In genomic region chr2:44972771-44973535, GRCh38 we compare ENCODE assay signal across 15 cellular contexts. TPM values are rescaled to one million over a fixed set of nuclear protein-coding genes. Genes with fewer than 3 reads are reported as not detected.
DNase-seq lines count a peak whose midpoint lies in the region; ATAC-seq and TF ChIP-seq lines count a peak whose summit lies in the region.
"Had no signal": no experiment of that assay in that cellular context is flagged by ENCODE, and none has a peak within 500 bp of the region (broad histone marks: within the 10 kb centered on the region; RNA-seq: fewer than 3 reads in every experiment).

No MANE protein-coding gene starts in this region.

- H3K36me3 ChIP-seq in BE2C (peaks cover 6% of the 10 kb centered on the region), OCI-LY1 (ENCODE audit: insufficient read depth, low read length) (no peaks in the 10 kb centered on the region)

- no peak overlapping the region for H2AFZ ChIP-seq in OCI-LY1 (ENCODE audit: low read length)

- H3K9me3 Mint-ChIP-seq in HFFc6, result no peaks in the 10 kb centered on the region
- H3K9me3 Mint-ChIP-seq in effector memory CD8-positive, alpha-beta T cell, result no peaks in the 10 kb centered on the region
- H3K9me3 Mint-ChIP-seq: CD4-positive, CD25-positive, alpha-beta regulatory T cell had no signal

- H3K4me3 ChIP-seq in BE2C (ENCODE audit: low read depth, low read length) (peak overlapping the region; percentile 72), OCI-LY1 (ENCODE audit: low read depth, low read length, poor library complexity, severe bottlenecking) (no peak overlapping the region)

- no peaks in the 10 kb centered on the region for H3K27me3 ChIP-seq in BE2C
- no peaks in the 10 kb centered on the region for H3K27me3 ChIP-seq in OCI-LY1 (ENCODE audit: insufficient read depth, low read length)

- H3K4me3 Mint-ChIP-seq in HFFc6, result peak overlapping the region; percentile 50; the same call in 1 of the 2 replicates
- peak overlapping the region; percentile 11 to 43 for H3K4me3 Mint-ChIP-seq in effector memory CD8-positive, alpha-beta T cell

- no peak overlapping the region for H3K27ac Mint-ChIP-seq in HFFc6
- no peak overlapping the region for H3K27ac Mint-ChIP-seq in effector memory CD8-positive, alpha-beta T cell

- peaks cover 20% of the 10 kb centered on the region for H3K27me3 Mint-ChIP-seq in HFFc6 (ENCODE audit: insufficient read depth)
- H3K27me3 Mint-ChIP-seq in effector memory CD8-positive, alpha-beta T cell, result peaks cover 17 to 32% of the 10 kb centered on the region in 2 donors

- H3K4me1 ChIP-seq in BE2C (peaks cover 8% of the 10 kb centered on the region; the same call in 1 of the 2 replicates), OCI-LY1 (ENCODE audit: insufficient read depth, low read length, severe bottlenecking) (peaks cover 5% of the 10 kb centered on the region)

- H3K9ac ChIP-seq in OCI-LY1 (ENCODE audit: low read length), result no peak overlapping the region

- peaks cover 23% of the 10 kb centered on the region for H3K4me1 Mint-ChIP-seq in HFFc6 (ENCODE audit: low read depth)
- peaks cover 4 to 5% of the 10 kb centered on the region in 2 donors for H3K4me1 Mint-ChIP-seq in effector memory CD8-positive, alpha-beta T cell (ENCODE audit: low read depth in 2 of 2)

- TF ChIP-seq CTCF in BE2C (IDR thresholded peaks at IDR 0.05; ENCODE audit: low read depth, low read length) (no peak), HFFc6 (IDR thresholded peaks at IDR 0.05) (no peak), OCI-LY1 (IDR thresholded peaks at IDR 0.05; ENCODE audit: low read length) (no peak)

- H3K9me3 ChIP-seq in BE2C (no peaks in the 10 kb centered on the region), OCI-LY1 (ENCODE audit: low read length) (no peaks in the 10 kb centered on the region)

- no peak overlapping the region for H3K27ac ChIP-seq in OCI-LY1 (ENCODE audit: low read depth, low read length, poor library complexity, severe bottlenecking)

- peak overlapping the region; percentile 41 for H3K4me2 ChIP-seq in OCI-LY1 (ENCODE audit: low read length)

- H3K36me3 Mint-ChIP-seq in HFFc6 (ENCODE audit: low read depth), result no peaks in the 10 kb centered on the region
- no peaks in the 10 kb centered on the region for H3K36me3 Mint-ChIP-seq in effector memory CD8-positive, alpha-beta T cell (ENCODE audit: insufficient read depth)
- H3K36me3 Mint-ChIP-seq: CD4-positive, CD25-positive, alpha-beta regulatory T cell had no signal

- peak; percentile 61 for DNase-seq in BE2C
- DNase-seq in HFFc6, result no peak
- no peak for DNase-seq in effector memory CD8-positive, alpha-beta T cell
- no peak for DNase-seq in dedifferentiated amniotic fluid mesenchymal stem cell (ENCODE audit: extremely low spot score)
- DNase-seq in superior temporal gyrus (ENCODE audit: extremely low spot score), result no peak
- DNase-seq: activated T-cell treated with anti-CD3 and anti-CD28 coated beads for 4 hours; CD4-positive, CD25-positive, alpha-beta regulatory T cell; central memory CD4-positive, alpha-beta T cell; islet precursor cell; stimulated activated CD4-positive, alpha-beta T cell treated with anti-CD3 and anti-CD28 coated beads, Interleukin-12 subunit alpha, Interleukin-12 subunit beta, amount 100 ng/mL, for 4 hours; stimulated activated CD8-positive, alpha-beta memory T cell treated with anti-CD3 and anti-CD28 coated beads, Interleukin-4, amount 100 ng/mL, for 48 hours had no signal

- no peak for ATAC-seq in effector memory CD8-positive, alpha-beta T cell (replicated peaks)
- ATAC-seq in GM19395 (IDR thresholded peaks at IDR 0.05; ENCODE audit: unreplicated experiment) (no peak), GM21619 (IDR thresholded peaks at IDR 0.05; ENCODE audit: unreplicated experiment) (no peak)

- H3K9me2 ChIP-seq in OCI-LY1 (ENCODE audit: low read depth, low read length), result no peaks in the 10 kb centered on the region

- H4K20me1 ChIP-seq in OCI-LY1 (ENCODE audit: insufficient read depth, low read length), result no peaks in the 10 kb centered on the region

- no peaks in the 10 kb centered on the region for H3K79me2 ChIP-seq in OCI-LY1 (ENCODE audit: insufficient read depth, low read length)

- H3F3A ChIP-seq in OCI-LY1 (ENCODE audit: insufficient read depth, low read length), result no peaks in the 10 kb centered on the region

RNA-seq across cellular contexts. Expression of gene SIX3, which starts 31.5 kb away (rescaled TPM):
- polyA plus RNA-seq in BE2C (2012; ENCODE audit: insufficient read depth, insufficient read length, low read depth), result 30.4 TPM
- total RNA-seq in HFFc6 (2021; fragmentation: NEBNext Ultra II Directional; extraction: Animal tissue kit (Norgen Biotek cat#: 25700)), result not detected
- total RNA-seq: CD4-positive, CD25-positive, alpha-beta regulatory T cell; fibroblast of villous mesenchyme had no signal
- polyA plus RNA-seq: CD4-positive, CD25-positive, alpha-beta regulatory T cell had no signal

RNA-seq across cellular contexts. Expression of gene SIX2, which starts 36.3 kb away (rescaled TPM):
- polyA plus RNA-seq in BE2C (2012; ENCODE audit: insufficient read depth, insufficient read length, low read depth), result not detected
- not detected for total RNA-seq in HFFc6 (2021; fragmentation: NEBNext Ultra II Directional; extraction: Animal tissue kit (Norgen Biotek cat#: 25700))
- total RNA-seq: CD4-positive, CD25-positive, alpha-beta regulatory T cell had no signal
- polyA plus RNA-seq: CD4-positive, CD25-positive, alpha-beta regulatory T cell had no signal
